ENCODE assay signal across 1 cellular context in genomic region chr6:52363222-52363867, GRCh38.
TF ChIP-seq lines count a peak whose summit lies in the region.

No MANE protein-coding gene starts in this region.

TF ChIP-seq in GM12878, 131 proteins besides CTCF, POLR2A, EP300 and RAD21 (continued from another document):
- TF ChIP-seq, protein P1, sequence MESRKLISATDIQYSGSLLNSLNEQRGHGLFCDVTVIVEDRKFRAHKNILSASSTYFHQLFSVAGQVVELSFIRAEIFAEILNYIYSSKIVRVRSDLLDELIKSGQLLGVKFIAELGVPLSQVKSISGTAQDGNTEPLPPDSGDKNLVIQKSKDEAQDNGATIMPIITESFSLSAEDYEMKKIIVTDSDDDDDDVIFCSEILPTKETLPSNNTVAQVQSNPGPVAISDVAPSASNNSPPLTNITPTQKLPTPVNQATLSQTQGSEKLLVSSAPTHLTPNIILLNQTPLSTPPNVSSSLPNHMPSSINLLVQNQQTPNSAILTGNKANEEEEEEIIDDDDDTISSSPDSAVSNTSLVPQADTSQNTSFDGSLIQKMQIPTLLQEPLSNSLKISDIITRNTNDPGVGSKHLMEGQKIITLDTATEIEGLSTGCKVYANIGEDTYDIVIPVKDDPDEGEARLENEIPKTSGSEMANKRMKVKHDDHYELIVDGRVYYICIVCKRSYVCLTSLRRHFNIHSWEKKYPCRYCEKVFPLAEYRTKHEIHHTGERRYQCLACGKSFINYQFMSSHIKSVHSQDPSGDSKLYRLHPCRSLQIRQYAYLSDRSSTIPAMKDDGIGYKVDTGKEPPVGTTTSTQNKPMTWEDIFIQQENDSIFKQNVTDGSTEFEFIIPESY (IDR thresholded peaks at IDR 0.05), result no peak
- no peak for TF ChIP-seq ZNF24 (IDR thresholded peaks at IDR 0.05)
- TF ChIP-seq PML (IDR thresholded peaks at IDR 0.05; ENCODE audit: low read length), result no peak
- TF ChIP-seq, protein P2, sequence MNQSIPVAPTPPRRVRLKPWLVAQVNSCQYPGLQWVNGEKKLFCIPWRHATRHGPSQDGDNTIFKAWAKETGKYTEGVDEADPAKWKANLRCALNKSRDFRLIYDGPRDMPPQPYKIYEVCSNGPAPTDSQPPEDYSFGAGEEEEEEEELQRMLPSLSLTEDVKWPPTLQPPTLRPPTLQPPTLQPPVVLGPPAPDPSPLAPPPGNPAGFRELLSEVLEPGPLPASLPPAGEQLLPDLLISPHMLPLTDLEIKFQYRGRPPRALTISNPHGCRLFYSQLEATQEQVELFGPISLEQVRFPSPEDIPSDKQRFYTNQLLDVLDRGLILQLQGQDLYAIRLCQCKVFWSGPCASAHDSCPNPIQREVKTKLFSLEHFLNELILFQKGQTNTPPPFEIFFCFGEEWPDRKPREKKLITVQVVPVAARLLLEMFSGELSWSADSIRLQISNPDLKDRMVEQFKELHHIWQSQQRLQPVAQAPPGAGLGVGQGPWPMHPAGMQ (IDR thresholded peaks at IDR 0.05; ENCODE audit: borderline replicate concordance), result no peak
- TF ChIP-seq SUPT20H (IDR thresholded peaks at IDR 0.05; ENCODE audit: borderline replicate concordance, control insufficient read depth, low read depth, low read length), result no peak
- TF ChIP-seq RAD51 (IDR thresholded peaks at IDR 0.05), result no peak
- no peak for TF ChIP-seq NR2C1 (IDR thresholded peaks at IDR 0.05)
- TF ChIP-seq RELA (IDR thresholded peaks at IDR 0.05; ENCODE audit: borderline replicate concordance, partially characterized antibody), result no peak
- TF ChIP-seq SMC3 (IDR thresholded peaks at IDR 0.05; ENCODE audit: borderline replicate concordance, low read length), result no peak
- TF ChIP-seq, protein P3, sequence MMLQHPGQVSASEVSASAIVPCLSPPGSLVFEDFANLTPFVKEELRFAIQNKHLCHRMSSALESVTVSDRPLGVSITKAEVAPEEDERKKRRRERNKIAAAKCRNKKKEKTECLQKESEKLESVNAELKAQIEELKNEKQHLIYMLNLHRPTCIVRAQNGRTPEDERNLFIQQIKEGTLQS (IDR thresholded peaks at IDR 0.05; ENCODE audit: borderline replicate concordance, extremely low read depth, low read depth, low read length), result no peak
- no peak for TF ChIP-seq MYC (IDR thresholded peaks at IDR 0.05; ENCODE audit: insufficient read depth, insufficient read length, insufficient replicate concordance, low read length, severe bottlenecking)
- TF ChIP-seq RUNX3 (IDR thresholded peaks at IDR 0.05; ENCODE audit: low read length), result no peak
